8 cellular contexts compared by ENCODE assay signal in genomic region chr16:77807-78443, GRCh38. TPM values are rescaled to one million over a fixed set of nuclear protein-coding genes. Genes with fewer than 3 reads are reported as not detected.
DNase-seq lines count a peak whose midpoint lies in the region; ATAC-seq and TF ChIP-seq lines count a peak whose summit lies in the region.

A gene with protein sequence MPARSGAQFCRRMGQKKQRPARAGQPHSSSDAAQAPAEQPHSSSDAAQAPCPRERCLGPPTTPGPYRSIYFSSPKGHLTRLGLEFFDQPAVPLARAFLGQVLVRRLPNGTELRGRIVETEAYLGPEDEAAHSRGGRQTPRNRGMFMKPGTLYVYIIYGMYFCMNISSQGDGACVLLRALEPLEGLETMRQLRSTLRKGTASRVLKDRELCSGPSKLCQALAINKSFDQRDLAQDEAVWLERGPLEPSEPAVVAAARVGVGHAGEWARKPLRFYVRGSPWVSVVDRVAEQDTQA (plus strand): TSS chr16:78225. CDS start chr16:78310, 85 bp downstream.

- peak within 1 kb of the TSS; percentile 86 for H3K4me3 ChIP-seq in BLaER1
- H3K4me3 ChIP-seq in PC-3 (ENCODE audit: low read length): peak within 1 kb of the TSS; percentile 84
- H3K4me3 ChIP-seq in muscle layer of duodenum (ENCODE audit: low read depth in 1 of 2, low read length in 2 of 2): peak within 1 kb of the TSS; percentile 70 to 75

- TF ChIP-seq CTCF in PC-3 (conservative IDR thresholded peaks at IDR 0.05; ENCODE audit: low read depth, low read length): no peak

- H3K4me2 ChIP-seq in BLaER1 (peak within 1 kb of the TSS; percentile 99), PC-3 (ENCODE audit: low read length) (peak within 1 kb of the TSS; percentile 94)

- H3K9ac ChIP-seq in BLaER1 (peak within 1 kb of the TSS; percentile 90), PC-3 (ENCODE audit: low read length) (peak within 1 kb of the TSS; percentile 86)

- H3K9me2 ChIP-seq in PC-3 (replicated peaks; ENCODE audit: low read length): no peaks in the 10 kb centered on the region

- intact Hi-C loops in PC-3 (cut with micrococcal nuclease): no loop called here

- peaks cover 41% of the 10 kb centered on the region for H3K4me1 Mint-ChIP-seq in activated T-cell treated with anti-CD3 and anti-CD28 coated beads, Interleukin-2, amount 50 U/mL, for 24 hours (ENCODE audit: low read depth)

- H3K4me1 ChIP-seq in BLaER1 (peaks cover 54% of the 10 kb centered on the region), PC-3 (ENCODE audit: insufficient read depth, low read length) (peaks cover 27% of the 10 kb centered on the region), muscle layer of duodenum (ENCODE audit: control insufficient read depth in 1 of 2, insufficient read depth in 2 of 2, low read length in 2 of 2) (peaks cover 14 to 40% of the 10 kb centered on the region in 2 donors)

- POLR2A ChIA-PET in PC-3 (lab: Charles Lee; ENCODE audit: unreplicated experiment): no interaction called here

- H3K79me2 ChIP-seq in PC-3 (ENCODE audit: low read length): peaks cover 10% of the 10 kb centered on the region

- CTCF ChIA-PET in PC-3 (lab: Charles Lee): no interaction called here

- H3K9me3 Mint-ChIP-seq in activated T-cell treated with anti-CD3 and anti-CD28 coated beads, Interleukin-2, amount 50 U/mL, for 24 hours: no peaks in the 10 kb centered on the region

- H3K36me3 Mint-ChIP-seq in activated T-cell treated with anti-CD3 and anti-CD28 coated beads, Interleukin-2, amount 50 U/mL, for 24 hours (ENCODE audit: low read depth): peaks cover 28% of the 10 kb centered on the region

- H3K4me3 Mint-ChIP-seq in activated T-cell treated with anti-CD3 and anti-CD28 coated beads, Interleukin-2, amount 50 U/mL, for 24 hours: peak within 1 kb of the TSS; percentile 88

- H3K9me3 ChIP-seq in BLaER1: no peaks in the 10 kb centered on the region
- no peaks in the 10 kb centered on the region for H3K9me3 ChIP-seq in PC-3 (ENCODE audit: low read length)
- H3K9me3 ChIP-seq in muscle layer of duodenum (ENCODE audit: control insufficient read depth in 1 of 2, low read length in 2 of 2): no peaks in the 10 kb centered on the region

- no peaks in the 10 kb centered on the region for H3F3A ChIP-seq in PC-3 (ENCODE audit: low read length, unreplicated experiment)

- BruUV-seq in PC-3 (replicated peaks; lab: Mats Ljungman, UMichigan): no TSS peak

- peak within 1 kb of the TSS; percentile 78 for H2AFZ ChIP-seq in PC-3 (ENCODE audit: low read length)

- DNase-seq in PC-3: peak; percentile 72
- peak; percentile 92 for DNase-seq in activated T-cell treated with anti-CD3 and anti-CD28 coated beads, Interleukin-2, amount 50 U/mL, for 24 hours
- peak; percentile 65 for DNase-seq in stimulated activated CD8-positive, alpha-beta memory T cell treated with anti-CD3 and anti-CD28 coated beads, Interleukin-7, amount 100 ng/mL, for 24 hours (ENCODE audit: low read depth)

- H3K27me3 ChIP-seq in BLaER1 (peaks cover 15% of the 10 kb centered on the region), PC-3 (ENCODE audit: low read length) (no peaks in the 10 kb centered on the region), muscle layer of duodenum (ENCODE audit: low read depth, low read length) (no peaks in the 10 kb centered on the region)

- H4K20me1 ChIP-seq in BLaER1 (no peaks in the 10 kb centered on the region), PC-3 (ENCODE audit: low read length) (no peaks in the 10 kb centered on the region)

- H3K36me3 ChIP-seq in BLaER1 (peaks cover 37% of the 10 kb centered on the region), PC-3 (ENCODE audit: low read depth, low read length) (no peaks in the 10 kb centered on the region), muscle layer of duodenum (ENCODE audit: control insufficient read depth in 1 of 2, insufficient read depth in 2 of 2, low read length in 2 of 2) (peaks cover 0 to 14% of the 10 kb centered on the region in 2 donors)

- H3K27ac Mint-ChIP-seq in activated T-cell treated with anti-CD3 and anti-CD28 coated beads, Interleukin-2, amount 50 U/mL, for 24 hours: peak within 1 kb of the TSS; percentile 93

- peak within 1 kb of the TSS; percentile 93 for H3K27ac ChIP-seq in BLaER1
- peak within 1 kb of the TSS; percentile 54 for H3K27ac ChIP-seq in PC-3 (ENCODE audit: low read length)
- H3K27ac ChIP-seq in muscle layer of duodenum (ENCODE audit: low read length): peak within 1 kb of the TSS; percentile 75

- H3K27me3 Mint-ChIP-seq in activated T-cell treated with anti-CD3 and anti-CD28 coated beads, Interleukin-2, amount 50 U/mL, for 24 hours: peaks cover 22% of the 10 kb centered on the region

- ATAC-seq in GM19324 (IDR thresholded peaks at IDR 0.05; ENCODE audit: low FRiP score, unreplicated experiment) (peak; percentile 73), HG03521 (IDR thresholded peaks at IDR 0.05; ENCODE audit: unreplicated experiment) (peak; percentile 81), PC-3 (peak; percentile 56), esophagus mucosa (peak; percentile 76)

RNA-seq across cellular contexts. Expression of the gene that starts here (rescaled TPM):
- 147 and 175 TPM in 2 replicates for total RNA-seq in PC-3 (2014; rRNA removed)
- total RNA-seq in esophagus mucosa: 46.5 TPM

Comparison
In these comparisons a context has a peak if more than half of its experiments do, and no peak if none do; other contexts are left out.
1. Peak in every context shown above with its lines: DNase-seq, ATAC-seq, H3K4me3 ChIP-seq and H3K27ac ChIP-seq.